ENCODE assay signal across 6 cellular contexts in the genomic region with DNA sequence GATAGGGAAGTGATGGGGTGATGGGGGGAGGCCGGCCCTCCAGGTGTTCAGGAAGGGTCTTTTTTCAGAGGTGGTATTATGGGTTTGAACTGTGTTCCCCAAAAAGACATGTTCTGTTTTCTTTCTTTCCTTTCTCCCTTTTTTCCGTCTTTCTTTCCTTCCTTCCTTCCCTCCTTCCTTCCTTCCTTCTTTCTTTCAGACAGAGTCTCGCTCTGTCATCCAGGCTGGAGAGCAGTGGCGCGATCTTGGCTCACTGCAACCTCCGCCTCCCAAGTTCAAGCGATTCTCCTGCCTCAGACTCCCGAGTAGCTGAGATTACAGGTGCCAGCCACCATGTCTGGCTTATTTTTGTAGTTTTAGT. TPM values are rescaled to one million over a fixed set of nuclear protein-coding genes. Genes with fewer than 3 reads are reported as not detected.
"Had no signal": no experiment of that assay in that cellular context is flagged by ENCODE, and none has a peak within 500 bp of the region (broad histone marks: within the 10 kb centered on the region; RNA-seq: fewer than 3 reads in every experiment).

No MANE protein-coding gene starts in this region.

RNA-seq across cellular contexts. Expression of gene MORN3, which starts 39.6 kb away (rescaled TPM):
- total RNA-seq: colonic mucosa, dermis blood vessel endothelial cell, gastrocnemius medialis, left ventricle myocardium superior, mesenteric fat pad, vagina had no signal
